In genomic region chr1:167493372-167493771, GRCh38 we compare ENCODE assay signal across 26 cellular contexts. TPM values are rescaled to one million over a fixed set of nuclear protein-coding genes. Genes with fewer than 3 reads are reported as not detected.
DNase-seq lines count a peak whose midpoint lies in the region; ATAC-seq and TF ChIP-seq lines count a peak whose summit lies in the region.
"Had no signal": no experiment of that assay in that cellular context is flagged by ENCODE, and none has a peak within 500 bp of the region (broad histone marks: within the 10 kb centered on the region; RNA-seq: fewer than 3 reads in every experiment).

No MANE protein-coding gene starts in this region.

- peaks cover 96% of the 10 kb centered on the region for H3K4me1 Mint-ChIP-seq in activated CD4-positive, alpha-beta T cell treated with anti-CD3 and anti-CD28 coated beads for 36 hours
- H3K4me1 Mint-ChIP-seq in CD4-positive, alpha-beta memory T cell = peaks cover 81 to 100% (median 90%) of the 10 kb centered on the region in 4 donors
- H3K4me1 Mint-ChIP-seq in activated T-helper 2 cell treated with anti-CD3 and anti-CD28 coated beads, Interferon-gamma antibody, Interleukin-2, Interleukin-4, amounts not matched to agents 10 μg/mL and 5 μg/mL and 100 μg/mL, durations not matched to agents 14 hours and 24 hours and 36 hours (ENCODE audit: low read depth) = peaks cover 88% of the 10 kb centered on the region
- H3K4me1 Mint-ChIP-seq in natural killer cell = peaks cover 98 to 100% of the 10 kb centered on the region in 2 donors

- H3K4me3 ChIP-seq in CD4-positive, alpha-beta memory T cell (ENCODE audit: low read length in 2 of 2) = no peak overlapping the region
- H3K4me3 ChIP-seq: coronary artery, lower lobe of right lung, tibial nerve had no signal

- H3K36me3 Mint-ChIP-seq in activated CD4-positive, alpha-beta T cell treated with anti-CD3 and anti-CD28 coated beads for 36 hours (ENCODE audit: low read depth) = peaks cover 61% of the 10 kb centered on the region
- peaks cover 45 to 81% of the 10 kb centered on the region in 2 donors for H3K36me3 Mint-ChIP-seq in CD4-positive, alpha-beta memory T cell
- H3K36me3 Mint-ChIP-seq in activated T-helper 2 cell treated with anti-CD3 and anti-CD28 coated beads, Interferon-gamma antibody, Interleukin-2, Interleukin-4, amounts not matched to agents 10 μg/mL and 5 μg/mL and 100 μg/mL, durations not matched to agents 14 hours and 24 hours and 36 hours (ENCODE audit: low read depth) = peaks cover 88% of the 10 kb centered on the region
- peaks cover 12% of the 10 kb centered on the region for H3K36me3 Mint-ChIP-seq in natural killer cell

- no peaks in the 10 kb centered on the region for H3K27me3 Mint-ChIP-seq in activated CD4-positive, alpha-beta T cell treated with anti-CD3 and anti-CD28 coated beads for 36 hours
- no peaks in the 10 kb centered on the region for H3K27me3 Mint-ChIP-seq in CD4-positive, alpha-beta memory T cell
- no peaks in the 10 kb centered on the region for H3K27me3 Mint-ChIP-seq in activated T-helper 2 cell treated with anti-CD3 and anti-CD28 coated beads, Interferon-gamma antibody, Interleukin-2, Interleukin-4, amounts not matched to agents 10 μg/mL and 5 μg/mL and 100 μg/mL, durations not matched to agents 14 hours and 24 hours and 36 hours (ENCODE audit: low read depth)
- no peaks in the 10 kb centered on the region for H3K27me3 Mint-ChIP-seq in natural killer cell (ENCODE audit: low read depth in 2 of 2)

- H3K27ac ChIP-seq in CD4-positive, alpha-beta memory T cell (ENCODE audit: low read depth, low read length) = peak overlapping the region; percentile 64
- H3K27ac ChIP-seq: coronary artery, lower lobe of right lung, RWPE1, tibial nerve had no signal

- no peak for TF ChIP-seq CTCF in natural killer cell (IDR thresholded peaks at IDR 0.05)

- H3K4me3 Mint-ChIP-seq in activated CD4-positive, alpha-beta T cell treated with anti-CD3 and anti-CD28 coated beads for 36 hours = peak overlapping the region; percentile 55
- H3K4me3 Mint-ChIP-seq in CD4-positive, alpha-beta memory T cell = peak overlapping the region; percentile 64 to 85 (median 78)
- H3K4me3 Mint-ChIP-seq in activated T-helper 2 cell treated with anti-CD3 and anti-CD28 coated beads, Interferon-gamma antibody, Interleukin-2, Interleukin-4, amounts not matched to agents 10 μg/mL and 5 μg/mL and 100 μg/mL, durations not matched to agents 14 hours and 24 hours and 36 hours (ENCODE audit: low read depth) = peak overlapping the region; percentile 67
- peak overlapping the region; percentile 87 for H3K4me3 Mint-ChIP-seq in natural killer cell

- CTCF ChIA-PET in activated CD4-positive, alpha-beta T cell treated with anti-CD3 and anti-CD28 coated beads for 36 hours (lab: Charles Lee) = interaction anchor here (0.8 to 1.6 kb wide), 8 partner anchors 17 to 64 kb away, joined by 3 to 6 read pairs (median 3); no protein-coding TSS in a partner anchor
- CTCF ChIA-PET in CD4-positive, alpha-beta memory T cell (lab: Charles Lee; ENCODE audit: partially characterized antibody) = interaction anchor here (0.6 to 1.5 kb wide), 12 partner anchors 12 to 365 kb away, joined by 3 to 4 read pairs (median 3); partner anchors contain the start of gene CD247

- no peaks in the 10 kb centered on the region for H3K27me3 ChIP-seq in CD4-positive, alpha-beta memory T cell (ENCODE audit: insufficient read depth, low read length)

- H3K9me3 Mint-ChIP-seq in activated CD4-positive, alpha-beta T cell treated with anti-CD3 and anti-CD28 coated beads for 36 hours (ENCODE audit: low read depth) = no peaks in the 10 kb centered on the region
- no peaks in the 10 kb centered on the region for H3K9me3 Mint-ChIP-seq in CD4-positive, alpha-beta memory T cell
- no peaks in the 10 kb centered on the region for H3K9me3 Mint-ChIP-seq in activated T-helper 2 cell treated with anti-CD3 and anti-CD28 coated beads, Interferon-gamma antibody, Interleukin-2, Interleukin-4, amounts not matched to agents 10 μg/mL and 5 μg/mL and 100 μg/mL, durations not matched to agents 14 hours and 24 hours and 36 hours
- H3K9me3 Mint-ChIP-seq in natural killer cell = no peaks in the 10 kb centered on the region

- H3K27ac Mint-ChIP-seq in activated CD4-positive, alpha-beta T cell treated with anti-CD3 and anti-CD28 coated beads for 36 hours = peak overlapping the region; percentile 93
- peak overlapping the region; percentile 87 to 100 (median 93) for H3K27ac Mint-ChIP-seq in CD4-positive, alpha-beta memory T cell
- peak overlapping the region; percentile 91 for H3K27ac Mint-ChIP-seq in activated T-helper 2 cell treated with anti-CD3 and anti-CD28 coated beads, Interferon-gamma antibody, Interleukin-2, Interleukin-4, amounts not matched to agents 10 μg/mL and 5 μg/mL and 100 μg/mL, durations not matched to agents 14 hours and 24 hours and 36 hours
- peak overlapping the region; percentile 91 to 100 for H3K27ac Mint-ChIP-seq in natural killer cell

- no peak for ATAC-seq in activated CD4-positive, alpha-beta T cell treated with anti-CD3 and anti-CD28 coated beads for 36 hours
- no peak for ATAC-seq in natural killer cell
- ATAC-seq in HG02973 (IDR thresholded peaks at IDR 0.05; ENCODE audit: unreplicated experiment) = no peak
- ATAC-seq: lower lobe of right lung had no signal

- intact Hi-C loops in activated CD4-positive, alpha-beta T cell treated with anti-CD3 and anti-CD28 coated beads for 36 hours (cut with DNase I, micrococcal nuclease) = loop anchor here in 1 of 2 experiments (2.0 kb wide), 1 partner anchor 47 kb away; no protein-coding TSS in a partner anchor
- intact Hi-C loops in CD4-positive, alpha-beta memory T cell (cut with micrococcal nuclease) = loop anchor here (2.0 to 10.0 kb wide), 2 partner anchors 23 to 61 kb away; partner anchors contain the start of gene CREG1
- intact Hi-C loops in activated T-helper 2 cell treated with anti-CD3 and anti-CD28 coated beads, Interferon-gamma antibody, Interleukin-2, Interleukin-4, amounts not matched to agents 10 μg/mL and 5 μg/mL and 100 μg/mL, durations not matched to agents 14 hours and 24 hours and 36 hours (cut with micrococcal nuclease) = loop anchor here (5.0 kb wide), 1 partner anchor 194 kb away; no protein-coding TSS in a partner anchor
- intact Hi-C loops in natural killer cell (cut with micrococcal nuclease) = loop anchor here (2.0 kb wide), 2 partner anchors 15 to 21 kb away; no protein-coding TSS in a partner anchor

- H3K9me3 ChIP-seq in CD4-positive, alpha-beta memory T cell (ENCODE audit: control insufficient read depth in 1 of 2, low read length in 2 of 2) = no peaks in the 10 kb centered on the region
- H3K9me3 ChIP-seq: Caco-2, lower lobe of right lung, SK-N-SH, tibial nerve had no signal

- peaks cover 23% of the 10 kb centered on the region for H3K36me3 ChIP-seq in CD4-positive, alpha-beta memory T cell (ENCODE audit: insufficient read depth, low read length)
- H3K36me3 ChIP-seq: lower lobe of right lung, tibial nerve had no signal

- DNase-seq in activated CD4-positive, alpha-beta T cell treated with anti-CD3 and anti-CD28 coated beads for 36 hours = no peak
- no peak for DNase-seq in activated CD4-positive, alpha-beta T cell treated with anti-CD3 and anti-CD28 coated beads for 1 hour
- no peak for DNase-seq in CD4-positive, alpha-beta memory T cell
- no peak for DNase-seq in activated T-helper 2 cell treated with anti-CD3 and anti-CD28 coated beads, Interferon-gamma antibody, Interleukin-2, Interleukin-4, amounts not matched to agents 10 μg/mL and 5 μg/mL and 100 μg/mL, durations not matched to agents 14 hours and 24 hours and 36 hours (ENCODE audit: low spot score)
- DNase-seq in natural killer cell = no peak
- no peak for DNase-seq in NCI-H446 (lab: John Stamatoyannopoulos, UW)
- DNase-seq in dermis blood vessel endothelial cell = no peak
- DNase-seq: activated CD8-positive, alpha-beta memory T cell treated with anti-CD3 and anti-CD28 coated beads, Interleukin-2, amount 50 U/mL, for 4 hours; AML-193; Caco-2; lower lobe of right lung; NCI-H1048; NCI-H187; NCI-H69; SK-N-SH; stimulated activated CD4-positive, alpha-beta T cell treated with anti-CD3 and anti-CD28 coated beads, Interleukin-4, amount 100 ng/mL, for 1 hour had no signal

- POLR2A ChIA-PET in activated CD4-positive, alpha-beta T cell treated with anti-CD3 and anti-CD28 coated beads for 36 hours (lab: Charles Lee) = interaction anchor here (0.7 kb wide), 1 partner anchor 46 kb away, joined by 4 read pairs; no protein-coding TSS in a partner anchor
- POLR2A ChIA-PET in CD4-positive, alpha-beta memory T cell (lab: Charles Lee; ENCODE audit: partially characterized antibody) = interaction anchor here (0.6 to 17.1 kb wide), 9 partner anchors 9 to 60 kb away, joined by 3 to 236 read pairs (median 4); partner anchors contain the start of genes CD247 and CREG1

- peaks cover 99% of the 10 kb centered on the region for H3K4me1 ChIP-seq in CD4-positive, alpha-beta memory T cell (ENCODE audit: insufficient read depth, low read length)
- H3K4me1 ChIP-seq: Caco-2, tibial nerve had no signal

RNA-seq across cellular contexts. Expression of gene CD247, which starts 25.0 kb away (rescaled TPM):
- 100 to 1,000 TPM; 149 TPM for total RNA-seq in activated CD4-positive, alpha-beta T cell treated with anti-CD3 and anti-CD28 coated beads for 36 hours
- total RNA-seq in CD4-positive, alpha-beta memory T cell = 100 to 1,000 TPM; 340 to 341 TPM
- polyA plus RNA-seq in CD4-positive, alpha-beta memory T cell = 100 to 1,000 TPM; 260 to 404 TPM
- 193 and 196 TPM in 2 replicates for total RNA-seq in activated T-helper 2 cell treated with anti-CD3 and anti-CD28 coated beads, Interferon-gamma antibody, Interleukin-2, Interleukin-4, amounts not matched to agents 10 μg/mL and 5 μg/mL and 100 μg/mL, durations not matched to agents 14 hours and 24 hours and 36 hours
- total RNA-seq in natural killer cell (1,000 to 10,000 TPM; 1,027 to 1,374 (median 1,309) TPM), dermis blood vessel endothelial cell (0.09 TPM in 1 of 2 replicates, not detected in the other)
- total RNA-seq: A172, bronchial epithelial cell, Caco-2, kidney epithelial cell, LHCN-M2, osteoblast, renal cortical epithelial cell had no signal

Comparison
In these comparisons a context has a peak if more than half of its experiments do, and no peak if none do; other contexts are left out.
1. RNA of gene CD247, which starts 25.0 kb away (total RNA-seq): 1,027 to 1,374 TPM in natural killer cell, 340 to 341 TPM in CD4-positive, alpha-beta memory T cell, 193 to 196 TPM in activated T-helper 2 cell treated with anti-CD3 and anti-CD28 coated beads, Interferon-gamma antibody, Interleukin-2, Interleukin-4, amounts not matched to agents 10 μg/mL and 5 μg/mL and 100 μg/mL, durations not matched to agents 14 hours and 24 hours and 36 hours and 149 TPM in activated CD4-positive, alpha-beta T cell treated with anti-CD3 and anti-CD28 coated beads for 36 hours; 0.09 TPM in dermis blood vessel endothelial cell; every median in the first group is over 100 times any median in the second.
2. Peak in every context shown above with its lines, with median percentiles within 50 percentile points of each other: H3K27ac Mint-ChIP-seq and H3K4me3 Mint-ChIP-seq.